In genomic region chr5:57817001-57817453, GRCh38 we compare ENCODE assay signal across 2 cellular contexts.
TF ChIP-seq lines count a peak whose summit lies in the region.

No MANE protein-coding gene starts in this region.

TF ChIP-seq in HCT116, 20 proteins besides CTCF, POLR2A, EP300 and RAD21:
- TF ChIP-seq JUND (IDR thresholded peaks at IDR 0.05) (no peak), MAX (IDR thresholded peaks at IDR 0.05) (no peak), CBX3 (IDR thresholded peaks at IDR 0.05; ENCODE audit: low read depth) (no peak), CEBPB (IDR thresholded peaks at IDR 0.05; ENCODE audit: low read depth) (no peak), ZNF274 (IDR thresholded peaks at IDR 0.05; ENCODE audit: low read depth, low read length) (no peak), ATF3 (IDR thresholded peaks at IDR 0.05) (no peak), EZH2phosphoT487 (IDR thresholded peaks at IDR 0.05; ENCODE audit: borderline replicate concordance) (no peak), SP1 (IDR thresholded peaks at IDR 0.05; ENCODE audit: low read depth) (no peak), ZFX (IDR thresholded peaks at IDR 0.05) (no peak), FOSL1 (IDR thresholded peaks at IDR 0.05; ENCODE audit: low read depth) (no peak), SRF (IDR thresholded peaks at IDR 0.05; ENCODE audit: low read depth) (no peak), ELF1 (IDR thresholded peaks at IDR 0.05; ENCODE audit: borderline replicate concordance, low read depth) (no peak), ZBTB33 (IDR thresholded peaks at IDR 0.05; ENCODE audit: extremely low read depth, insufficient replicate concordance, low read length) (no peak), EGR1 (IDR thresholded peaks at IDR 0.05; ENCODE audit: low read depth) (no peak), REST (IDR thresholded peaks at IDR 0.05; ENCODE audit: low read depth) (no peak), POLR2AphosphoS5 (IDR thresholded peaks at IDR 0.05; ENCODE audit: low read depth, low read length) (no peak), TCF7L2 (IDR thresholded peaks at IDR 0.05; ENCODE audit: borderline replicate concordance, extremely low read depth, insufficient read depth, insufficient read length) (no peak)

TF ChIP-seq in endothelial cell of umbilical vein, 7 proteins besides CTCF, POLR2A, EP300 and RAD21:
- no peak for TF ChIP-seq MAX (IDR thresholded peaks at IDR 0.05; ENCODE audit: insufficient read depth, insufficient read length)
- TF ChIP-seq EZH2 (IDR thresholded peaks at IDR 0.05; ENCODE audit: borderline replicate concordance, low read depth, low read length, severe bottlenecking): no peak
- TF ChIP-seq POLR2AphosphoS5 (IDR thresholded peaks at IDR 0.05; ENCODE audit: insufficient read depth, low read depth, low read length): no peak
- TF ChIP-seq GATA2 (IDR thresholded peaks at IDR 0.05; ENCODE audit: insufficient read depth, insufficient read length, low read depth, low read length): no peak
- no peak for TF ChIP-seq FOS (IDR thresholded peaks at IDR 0.05; ENCODE audit: borderline replicate concordance, insufficient read depth, low read length)
- no peak for TF ChIP-seq MYC (IDR thresholded peaks at IDR 0.05; ENCODE audit: low read depth, low read length)
- TF ChIP-seq JUN (IDR thresholded peaks at IDR 0.05; ENCODE audit: borderline replicate concordance, insufficient read depth, insufficient read length, low read depth): no peak
